20 cellular contexts compared by ENCODE assay signal in genomic region chr15:56042031-56042430, GRCh38. TPM values are rescaled to one million over a fixed set of nuclear protein-coding genes. Genes with fewer than 3 reads are reported as not detected.
DNase-seq lines count a peak whose midpoint lies in the region; ATAC-seq and TF ChIP-seq lines count a peak whose summit lies in the region.
"Had no signal": no experiment of that assay in that cellular context is flagged by ENCODE, and none has a peak within 500 bp of the region (broad histone marks: within the 10 kb centered on the region; RNA-seq: fewer than 3 reads in every experiment).

No MANE protein-coding gene starts in this region.

- no peak overlapping the region for H4K8ac ChIP-seq in H9 (replicated peaks; ENCODE audit: insufficient read length, low read depth, low read length)

- no peak overlapping the region for H3K4me2 ChIP-seq in H9 (ENCODE audit: insufficient read depth, insufficient read length, low read length)
- H3K4me2 ChIP-seq: GM23338 had no signal

- ATAC-seq in HG02870 (IDR thresholded peaks at IDR 0.05; ENCODE audit: unreplicated experiment) = no peak
- ATAC-seq: GM23338; stimulated activated naive CD8-positive, alpha-beta T cell treated with anti-CD3 and anti-CD28 coated beads, Interleukin-15, Interleukin-2, amounts not matched to agents 100 U/mL and 50 U/mL, for 24 hours had no signal

- H3K56ac ChIP-seq in H9 (ENCODE audit: insufficient read length, low read depth, low read length) = no peak overlapping the region

- no peaks in the 10 kb centered on the region for H3K27me3 ChIP-seq in H9 (ENCODE audit: insufficient read depth, low read length)
- H3K27me3 ChIP-seq in sigmoid colon = no peaks in the 10 kb centered on the region
- H3K27me3 ChIP-seq: neutrophil, right atrium auricular region had no signal

- H2BK20ac ChIP-seq in H9 (ENCODE audit: low read depth, low read length, poor library complexity, severe bottlenecking) = no peak overlapping the region

- peak overlapping the region; percentile 12 for H3K27ac Mint-ChIP-seq in activated T-cell treated with anti-CD3 and anti-CD28 coated beads, Interleukin-2, amount 50 U/mL, for 24 hours
- H3K27ac Mint-ChIP-seq in H9 (no peak overlapping the region), mesothelial cell of epicardium (peak overlapping the region; percentile 91)
- H3K27ac Mint-ChIP-seq in activated naive CD8-positive, alpha-beta T cell treated with anti-CD3 and anti-CD28 coated beads for 36 hours = peak overlapping the region; percentile 95
- H3K27ac Mint-ChIP-seq: GM23338, IgD-negative memory B cell had no signal

- H2BK120ac ChIP-seq in H9 (ENCODE audit: low read depth, low read length, poor library complexity, severe bottlenecking) = no peak overlapping the region

- H3K4ac ChIP-seq in H9 (ENCODE audit: low read depth, low read length) = no peak overlapping the region

- H3K79me2 ChIP-seq in H9 (ENCODE audit: insufficient read depth, low read length) = no peaks in the 10 kb centered on the region

- H3K4me1 ChIP-seq in H9 (ENCODE audit: insufficient read depth, low read length) (peaks cover 4% of the 10 kb centered on the region; the same call in 1 of the 2 replicates), sigmoid colon (peaks cover 0 to 11% (median 2%) of the 10 kb centered on the region in 4 donors)

- no peak overlapping the region for H3K23ac ChIP-seq in H9 (ENCODE audit: insufficient read length, low read depth, low read length)

- H4K20me1 ChIP-seq in H9 (ENCODE audit: control insufficient read depth, insufficient read depth, insufficient read length) = no peaks in the 10 kb centered on the region

- H2AFZ ChIP-seq in H9 (ENCODE audit: low read length) = no peak overlapping the region
- H2AFZ ChIP-seq: GM23338 had no signal

- no peak overlapping the region for H2BK5ac ChIP-seq in H9 (ENCODE audit: insufficient read length, low read length)

- H3K36me3 ChIP-seq in sigmoid colon = no peaks in the 10 kb centered on the region
- H3K36me3 ChIP-seq: neutrophil, right atrium auricular region had no signal

- no peak overlapping the region for H2BK15ac ChIP-seq in H9 (ENCODE audit: low read depth, low read length)

- H2AK5ac ChIP-seq in H9 (ENCODE audit: insufficient read length, low read length) = peak overlapping the region; percentile 50

- WGBS in H9 (ENCODE audit: extremely low coverage, insufficient read length, low lambda C conversion rate) = no CpG with 5 or more reads among the region's 1 CpG
- WGBS in sigmoid colon, 2 donors = 57 to 83% methylated on average over 1 of the region's 1 CpG

- H3K27ac ChIP-seq in H9 (ENCODE audit: insufficient read length, low read depth, low read length) = no peak overlapping the region
- no peak overlapping the region for H3K27ac ChIP-seq in sigmoid colon
- H3K27ac ChIP-seq: C4-2B, neutrophil, right atrium auricular region had no signal

- no peak overlapping the region for H3K18ac ChIP-seq in H9 (ENCODE audit: insufficient read length, low read depth, low read length)

- no peaks in the 10 kb centered on the region for H3K23me2 ChIP-seq in H9 (ENCODE audit: insufficient read length, low read depth, low read length, poor library complexity, severe bottlenecking)

- peaks cover 65% of the 10 kb centered on the region for H3K4me1 Mint-ChIP-seq in activated T-cell treated with anti-CD3 and anti-CD28 coated beads, Interleukin-2, amount 50 U/mL, for 24 hours (ENCODE audit: low read depth)
- H3K4me1 Mint-ChIP-seq in H9 (peaks cover 17 to 21% of the 10 kb centered on the region in 2 experiments), mesothelial cell of epicardium (peaks cover 65% of the 10 kb centered on the region)
- peaks cover 41% of the 10 kb centered on the region for H3K4me1 Mint-ChIP-seq in activated naive CD8-positive, alpha-beta T cell treated with anti-CD3 and anti-CD28 coated beads for 36 hours

- TF ChIP-seq CTCF in H9 (conservative IDR thresholded peaks at IDR 0.05) = no peak
- no peak for TF ChIP-seq CTCF in mesothelial cell of epicardium (IDR thresholded peaks at IDR 0.05; ENCODE audit: unreplicated experiment)
- no peak for TF ChIP-seq CTCF in sigmoid colon (IDR thresholded peaks at IDR 0.05)

- H4K5ac ChIP-seq in H9 (ENCODE audit: insufficient read length, low read depth, low read length) = no peak overlapping the region

- no peaks in the 10 kb centered on the region for H3K9me3 ChIP-seq in H9 (ENCODE audit: control insufficient read depth, low read depth, low read length)
- H3K9me3 ChIP-seq in sigmoid colon = no peaks in the 10 kb centered on the region
- H3K9me3 ChIP-seq: neutrophil, right atrium auricular region had no signal

- no peak overlapping the region for H4K91ac ChIP-seq in H9 (ENCODE audit: insufficient read length, low read depth, low read length)

- no peak overlapping the region for H3K9ac ChIP-seq in H9 (ENCODE audit: extremely low read depth, insufficient read length, low read length)

- H3K27me3 Mint-ChIP-seq in activated T-cell treated with anti-CD3 and anti-CD28 coated beads, Interleukin-2, amount 50 U/mL, for 24 hours = no peaks in the 10 kb centered on the region
- no peaks in the 10 kb centered on the region; the same call in 1 of the 2 replicates for H3K27me3 Mint-ChIP-seq in H9 (ENCODE audit: low read depth)
- peaks cover 3% of the 10 kb centered on the region for H3K27me3 Mint-ChIP-seq in activated naive CD8-positive, alpha-beta T cell treated with anti-CD3 and anti-CD28 coated beads for 36 hours
- no peaks in the 10 kb centered on the region for H3K27me3 Mint-ChIP-seq in mesothelial cell of epicardium (ENCODE audit: low read depth)

- H3T11ph ChIP-seq in H9 (ENCODE audit: low read length) = no peak overlapping the region

- peaks cover 9% of the 10 kb centered on the region for H3K36me3 Mint-ChIP-seq in activated T-cell treated with anti-CD3 and anti-CD28 coated beads, Interleukin-2, amount 50 U/mL, for 24 hours (ENCODE audit: low read depth)
- H3K36me3 Mint-ChIP-seq in H9 (ENCODE audit: insufficient read depth in 1 of 3, low read depth in 3 of 3) (no peaks in the 10 kb centered on the region), mesothelial cell of epicardium (no peaks in the 10 kb centered on the region)
- peaks cover 35% of the 10 kb centered on the region for H3K36me3 Mint-ChIP-seq in activated naive CD8-positive, alpha-beta T cell treated with anti-CD3 and anti-CD28 coated beads for 36 hours

- no peak for TF ChIP-seq POLR2A in sigmoid colon (IDR thresholded peaks at IDR 0.05)

- no peak for TF ChIP-seq EP300 in sigmoid colon (IDR thresholded peaks at IDR 0.05)

- H3K79me1 ChIP-seq in H9 (ENCODE audit: insufficient read depth, low read depth, low read length, poor library complexity, severe bottlenecking) = no peaks in the 10 kb centered on the region

- H2BK12ac ChIP-seq in H9 (ENCODE audit: insufficient read length, low read depth, low read length) = no peak overlapping the region

- intact Hi-C loops in sigmoid colon (cut with DNase I) = loop anchor here (5.0 kb wide), 1 partner anchor 50 kb away; the partner anchor contains the start of gene NEDD4

- H3K4me3 Mint-ChIP-seq in activated T-cell treated with anti-CD3 and anti-CD28 coated beads, Interleukin-2, amount 50 U/mL, for 24 hours = no peak overlapping the region
- H3K4me3 Mint-ChIP-seq in H9 (no peak overlapping the region), mesothelial cell of epicardium (no peak overlapping the region)
- no peak overlapping the region for H3K4me3 Mint-ChIP-seq in activated naive CD8-positive, alpha-beta T cell treated with anti-CD3 and anti-CD28 coated beads for 36 hours
- H3K4me3 Mint-ChIP-seq: GM23338, IgD-negative memory B cell had no signal

- no peak overlapping the region for H3K4me3 ChIP-seq in sigmoid colon
- H3K4me3 ChIP-seq: GM23338, right atrium auricular region had no signal

- H3K14ac ChIP-seq in H9 (ENCODE audit: insufficient read depth, low read length) = no peak overlapping the region

- H3K9me3 Mint-ChIP-seq in activated T-cell treated with anti-CD3 and anti-CD28 coated beads, Interleukin-2, amount 50 U/mL, for 24 hours = peaks cover 34% of the 10 kb centered on the region
- H3K9me3 Mint-ChIP-seq in H9 = no peaks in the 10 kb centered on the region
- H3K9me3 Mint-ChIP-seq in activated naive CD8-positive, alpha-beta T cell treated with anti-CD3 and anti-CD28 coated beads for 36 hours = peaks cover 32% of the 10 kb centered on the region
- peaks cover 4% of the 10 kb centered on the region for H3K9me3 Mint-ChIP-seq in mesothelial cell of epicardium
- H3K9me3 Mint-ChIP-seq: GM23338 had no signal

- DNase-seq in activated T-cell treated with anti-CD3 and anti-CD28 coated beads, Interleukin-2, amount 50 U/mL, for 24 hours = no peak
- no peak for DNase-seq in activated T-cell treated with anti-CD3 and anti-CD28 coated beads, Interleukin-2, amount 50 U/mL, for 48 hours
- DNase-seq in H9 = no peak
- DNase-seq in activated naive CD8-positive, alpha-beta T cell treated with anti-CD3 and anti-CD28 coated beads for 36 hours = no peak
- DNase-seq in mesothelial cell of epicardium (ENCODE audit: low spot score in 2 of 2, unreplicated experiment in 2 of 2) = no peak
- DNase-seq in COLO829 (ENCODE audit: low spot score) = no peak
- DNase-seq in sigmoid colon = no peak
- DNase-seq: ACHN; activated CD4-positive, alpha-beta T cell treated with anti-CD3 and anti-CD28 coated beads, Interleukin-2, amount 10 ng/mL, durations not matched to agents 24 days and 14 days; aorta; DND-41; foreskin melanocyte; NCI-H187; stimulated activated naive CD8-positive, alpha-beta T cell treated with anti-CD3 and anti-CD28 coated beads, Interleukin-15, Interleukin-2, amounts not matched to agents 100 U/mL and 50 U/mL, for 24 hours had no signal

RNA-seq across cellular contexts. Expression of gene NEDD4, which starts 48.6 kb away (rescaled TPM):
- total RNA-seq in H9 (2021) = 9.3 and 9.6 TPM in 2 replicates
- 10 to 100 TPM; 13.3 to 15.4 TPM for total RNA-seq in activated naive CD8-positive, alpha-beta T cell treated with anti-CD3 and anti-CD28 coated beads for 36 hours
- 42.5 to 45.8 TPM (median 45.6 TPM) in 3 replicates for total RNA-seq in mesothelial cell of epicardium
- 10 to 100 TPM; 19.4 to 28.6 (median 25.4) TPM for total RNA-seq in sigmoid colon
- 1 to 10 TPM; 3.2 to 4.6 (median 4.2) TPM for polyA plus RNA-seq in sigmoid colon

Comparison
In these comparisons a context has a peak if more than half of its experiments do, and no peak if none do; other contexts are left out.
1. H3K27ac Mint-ChIP-seq: peak in activated T-cell treated with anti-CD3 and anti-CD28 coated beads, Interleukin-2, amount 50 U/mL, for 24 hours (single experiment), activated naive CD8-positive, alpha-beta T cell treated with anti-CD3 and anti-CD28 coated beads for 36 hours (single experiment) and mesothelial cell of epicardium (single experiment); none in H9 (0 of 3).